ENCODE assay signal across 15 cellular contexts in genomic region chr9:118038713-118039112, GRCh38.
"Had no signal": no experiment of that assay in that cellular context is flagged by ENCODE, and none has a peak within 500 bp of the region (broad histone marks: within the 10 kb centered on the region; RNA-seq: fewer than 3 reads in every experiment).

No MANE protein-coding gene starts in this region.

- H3K27ac ChIP-seq: esophagus squamous epithelium, neutrophil, pancreas, sigmoid colon, testis had no signal

- H3K4me1 ChIP-seq: esophagus squamous epithelium, pancreas, sigmoid colon, testis had no signal

- H3K27me3 ChIP-seq: esophagus squamous epithelium, neutrophil, pancreas, sigmoid colon, testis had no signal

- H3K4me1 Mint-ChIP-seq: activated CD4-positive, alpha-beta T cell treated with anti-CD3 and anti-CD28 coated beads for 36 hours; activated CD8-positive, alpha-beta memory T cell treated with anti-CD3 and anti-CD28 coated beads, Interleukin-2, amount 10 ng/mL, durations not matched to agents 7 days and 5 days; naive thymus-derived CD4-positive, alpha-beta T cell; stimulated activated memory B cell treated with anti-CD40 and anti-IgM and Interleukin-4, amounts not matched to agents 10 μg/mL and 1 μg/mL and 100 μg/mL, for 72 hours had no signal

- H3K36me3 ChIP-seq: esophagus squamous epithelium, neutrophil, pancreas, sigmoid colon had no signal

- H3K36me3 Mint-ChIP-seq: activated CD8-positive, alpha-beta memory T cell treated with anti-CD3 and anti-CD28 coated beads, Interleukin-2, amount 10 ng/mL, durations not matched to agents 7 days and 5 days; activated naive CD8-positive, alpha-beta T cell; naive thymus-derived CD4-positive, alpha-beta T cell; stimulated activated memory B cell treated with anti-CD40 and anti-IgM and Interleukin-4, amounts not matched to agents 10 μg/mL and 1 μg/mL and 100 μg/mL, for 72 hours; type B pancreatic cell had no signal

- H3K4me3 Mint-ChIP-seq: activated CD4-positive, alpha-beta T cell treated with anti-CD3 and anti-CD28 coated beads for 36 hours; activated CD8-positive, alpha-beta memory T cell treated with anti-CD3 and anti-CD28 coated beads, Interleukin-2, amount 10 ng/mL, durations not matched to agents 7 days and 5 days; activated naive CD8-positive, alpha-beta T cell; naive thymus-derived CD4-positive, alpha-beta T cell; stimulated activated memory B cell treated with anti-CD40 and anti-IgM and Interleukin-4, amounts not matched to agents 10 μg/mL and 1 μg/mL and 100 μg/mL, for 72 hours; type B pancreatic cell had no signal

- H3K9me3 Mint-ChIP-seq: type B pancreatic cell had no signal

- H3K27ac Mint-ChIP-seq: activated CD4-positive, alpha-beta T cell treated with anti-CD3 and anti-CD28 coated beads for 36 hours; activated CD8-positive, alpha-beta memory T cell treated with anti-CD3 and anti-CD28 coated beads, Interleukin-2, amount 10 ng/mL, durations not matched to agents 7 days and 5 days; activated naive CD8-positive, alpha-beta T cell; naive thymus-derived CD4-positive, alpha-beta T cell; stimulated activated memory B cell treated with anti-CD40 and anti-IgM and Interleukin-4, amounts not matched to agents 10 μg/mL and 1 μg/mL and 100 μg/mL, for 72 hours; type B pancreatic cell had no signal

- H3K4me3 ChIP-seq: esophagus squamous epithelium, pancreas, sigmoid colon, testis had no signal

- H3K9me3 ChIP-seq: esophagus squamous epithelium, neutrophil, pancreas, sigmoid colon, testis had no signal

- H3K27me3 Mint-ChIP-seq: activated CD8-positive, alpha-beta memory T cell treated with anti-CD3 and anti-CD28 coated beads, Interleukin-2, amount 10 ng/mL, durations not matched to agents 7 days and 5 days; activated naive CD8-positive, alpha-beta T cell; type B pancreatic cell had no signal

- DNase-seq: activated CD4-positive, alpha-beta T cell treated with anti-CD3 and anti-CD28 coated beads for 36 hours; activated CD4-positive, alpha-beta T cell treated with anti-CD3 and anti-CD28 coated beads, Interleukin-2, amount 50 U/mL, for 48 hours; activated CD8-positive, alpha-beta memory T cell treated with anti-CD3 and anti-CD28 coated beads, Interleukin-2, amount 10 ng/mL, durations not matched to agents 7 days and 5 days; effector CD4-positive, alpha-beta T cell; esophagus squamous epithelium; mesenchymal stem cell; naive thymus-derived CD4-positive, alpha-beta T cell; pancreas; sigmoid colon; stimulated activated CD4-positive, alpha-beta T cell treated with anti-CD3 and anti-CD28 coated beads, Interleukin-4, amount 100 ng/mL, for 4 hours; testis had no signal
